ENCODE assay signal across 21 cellular contexts in genomic region chr19:38139122-38139521, GRCh38.
"Had no signal": no experiment of that assay in that cellular context is flagged by ENCODE, and none has a peak within 500 bp of the region (broad histone marks: within the 10 kb centered on the region; RNA-seq: fewer than 3 reads in every experiment).

No MANE protein-coding gene starts in this region.

- DNase-seq: activated CD4-positive, alpha-beta T cell treated with anti-CD3 and anti-CD28 coated beads, Interleukin-2, amount 50 U/mL, for 1 hour; activated CD8-positive, alpha-beta memory T cell treated with anti-CD3 and anti-CD28 coated beads for 24 hours; activated naive CD4-positive, alpha-beta T cell treated with Interleukin-2 at 50 U/mL for 16 hours; effector memory CD4-positive, alpha-beta T cell; foreskin fibroblast; hippocampal formation; left ventricle myocardium inferior; nucleus accumbens; posterior cingulate gyrus; stimulated activated CD4-positive, alpha-beta T cell treated with anti-CD3 and anti-CD28 coated beads, Interleukin-15, amount 100 ng/mL, for 24 hours; stimulated activated CD4-positive, alpha-beta T cell treated with anti-CD3 and anti-CD28 coated beads, Interleukin-4, amount 100 ng/mL, for 1 hour; stimulated activated naive CD4-positive, alpha-beta T cell; tibial artery; uterus had no signal

- H3K9me3 Mint-ChIP-seq: activated T-helper 17 cell treated with anti-CD3 and anti-CD28 coated beads, Interleukin-2, amount 50 U/mL, for 72 hours; dendritic cell treated with granulocyte-macrophage colony-stimulating factor and Interleukin-4, amounts not matched to agents 40 ng/mL and 50 ng/mL, for 4 days; natural killer cell treated with Interleukin-12 subunit alpha and Interleukin-12 subunit beta and Interleukin-15 and Interleukin-18, amount 100 ng/mL, for 72 hours had no signal

- H3K4me3 ChIP-seq: left ventricle myocardium inferior, tibial artery, uterus had no signal

- H3K27ac ChIP-seq: left ventricle myocardium inferior, tibial artery, uterus had no signal

- ATAC-seq: activated CD4-positive, CD25-positive, alpha-beta regulatory T cell treated with anti-CD3 and anti-CD28 coated beads, Interleukin-2, amount 50 U/mL, for 24 hours; activated T-helper 17 cell treated with anti-CD3 and anti-CD28 coated beads, Interleukin-2, amount 50 U/mL, for 72 hours; natural killer cell treated with Interleukin-12 subunit alpha and Interleukin-12 subunit beta and Interleukin-15 and Interleukin-18, amount 100 ng/mL, for 72 hours had no signal

- H3K9me3 ChIP-seq: left ventricle myocardium inferior, tibial artery, uterus had no signal

- H3K27ac Mint-ChIP-seq: activated T-helper 17 cell treated with anti-CD3 and anti-CD28 coated beads, Interleukin-2, amount 50 U/mL, for 72 hours; dendritic cell treated with granulocyte-macrophage colony-stimulating factor and Interleukin-4, amounts not matched to agents 40 ng/mL and 50 ng/mL, for 4 days; natural killer cell treated with Interleukin-12 subunit alpha and Interleukin-12 subunit beta and Interleukin-15 and Interleukin-18, amount 100 ng/mL, for 72 hours had no signal

- H3K4me3 Mint-ChIP-seq: activated T-helper 17 cell treated with anti-CD3 and anti-CD28 coated beads, Interleukin-2, amount 50 U/mL, for 72 hours; dendritic cell treated with granulocyte-macrophage colony-stimulating factor and Interleukin-4, amounts not matched to agents 40 ng/mL and 50 ng/mL, for 4 days; natural killer cell treated with Interleukin-12 subunit alpha and Interleukin-12 subunit beta and Interleukin-15 and Interleukin-18, amount 100 ng/mL, for 72 hours had no signal

- H3K36me3 ChIP-seq: left ventricle myocardium inferior, uterus had no signal

- H3K27me3 ChIP-seq: tibial artery, uterus had no signal

- H3K27me3 Mint-ChIP-seq: activated T-helper 17 cell treated with anti-CD3 and anti-CD28 coated beads, Interleukin-2, amount 50 U/mL, for 72 hours; dendritic cell treated with granulocyte-macrophage colony-stimulating factor and Interleukin-4, amounts not matched to agents 40 ng/mL and 50 ng/mL, for 4 days; natural killer cell treated with Interleukin-12 subunit alpha and Interleukin-12 subunit beta and Interleukin-15 and Interleukin-18, amount 100 ng/mL, for 72 hours had no signal

- FAIRE-seq: astrocyte, bronchial epithelial cell, keratinocyte had no signal

- H3K4me1 ChIP-seq: left ventricle myocardium inferior, tibial artery, uterus had no signal

- H3K36me3 Mint-ChIP-seq: natural killer cell treated with Interleukin-12 subunit alpha and Interleukin-12 subunit beta and Interleukin-15 and Interleukin-18, amount 100 ng/mL, for 72 hours had no signal
